ENCODE assay signal across 8 cellular contexts in the genomic region with DNA sequence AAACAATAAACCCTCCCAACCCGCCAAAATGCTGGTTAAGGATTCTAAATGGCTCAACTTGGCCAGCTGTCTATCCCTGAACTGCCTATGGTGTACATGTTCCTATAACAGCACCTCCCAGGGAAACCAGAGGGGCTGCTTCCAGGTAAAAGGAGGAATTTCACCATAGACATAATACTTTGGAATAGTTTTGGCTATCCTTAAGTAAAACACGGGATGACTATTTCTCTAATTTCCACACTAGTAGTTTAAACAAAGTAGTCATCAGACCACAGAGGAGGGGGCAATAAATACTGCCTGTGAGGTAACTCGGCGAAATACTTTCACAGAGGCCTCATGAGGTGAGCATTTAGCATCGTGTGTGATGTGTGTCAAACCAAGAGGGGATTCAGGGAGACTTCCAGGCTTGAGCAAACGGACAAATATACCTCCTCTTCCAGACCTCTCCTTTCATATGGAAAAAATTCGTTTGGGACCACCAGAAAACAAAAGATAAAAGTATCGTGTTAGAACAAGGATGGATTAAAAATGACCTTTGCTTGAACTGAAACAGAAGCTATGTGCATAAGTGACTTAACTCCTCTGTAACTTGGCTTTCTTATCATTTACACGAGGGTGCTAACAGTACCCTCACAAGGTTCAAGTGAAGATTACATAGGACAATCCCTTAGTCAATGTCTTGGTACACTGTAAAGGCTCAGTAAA. TPM values are rescaled to one million over a fixed set of nuclear protein-coding genes. Genes with fewer than 3 reads are reported as not detected.
DNase-seq lines count a peak whose midpoint lies in the region; ATAC-seq and TF ChIP-seq lines count a peak whose summit lies in the region.

No MANE protein-coding gene starts in this region.

- H3K9me2 ChIP-seq in GM23248 (ENCODE audit: insufficient read depth): no peaks in the 10 kb centered on the region
- no peaks in the 10 kb centered on the region for H3K9me2 ChIP-seq in SU-DHL-6 (replicated peaks; ENCODE audit: insufficient read depth, low read length)

- no peaks in the 10 kb centered on the region for H3K27me3 ChIP-seq in GM23248 (replicated peaks; ENCODE audit: insufficient read depth)
- H3K27me3 ChIP-seq in SU-DHL-6 (ENCODE audit: low read length): no peaks in the 10 kb centered on the region

- no peak for TF ChIP-seq CTCF in SU-DHL-6 (IDR thresholded peaks at IDR 0.05; ENCODE audit: insufficient read depth, low read length, poor library complexity, severe bottlenecking)
- TF ChIP-seq CTCF in fibroblast of mammary gland (conservative IDR thresholded peaks at IDR 0.05; ENCODE audit: control insufficient read depth, insufficient read depth, low read depth, low read length): no peak
- no peak for TF ChIP-seq CTCF in GM13976 (IDR thresholded peaks at IDR 0.05; ENCODE audit: borderline replicate concordance, control extremely low read depth, extremely low read depth, insufficient read depth, missing control alignments)

- H3K4me1 ChIP-seq in GM23248 (ENCODE audit: insufficient read depth): peaks cover 15% of the 10 kb centered on the region

- H3K36me3 ChIP-seq in GM23248 (ENCODE audit: low read depth): no peaks in the 10 kb centered on the region
- 0 out of 2 replicates have a peak, but pooled peaks cover 3% of the 10 kb centered on the region for H3K36me3 ChIP-seq in SU-DHL-6 (ENCODE audit: low read length)

- peak overlapping the region; percentile 96 for H3K4me3 ChIP-seq in GM23248
- peak overlapping the region; percentile 80 for H3K4me3 ChIP-seq in SU-DHL-6 (ENCODE audit: insufficient read depth, low read length, poor library complexity, severe bottlenecking)
- peak overlapping the region; percentile 92 for H3K4me3 ChIP-seq in fibroblast of mammary gland (ENCODE audit: control insufficient read depth, low read depth, low read length)
- H3K4me3 ChIP-seq in skeletal muscle cell (ENCODE audit: low read depth, low read length): peak overlapping the region; percentile 87

- peak overlapping the region; percentile 88 for H2AFZ ChIP-seq in GM23248
- H2AFZ ChIP-seq in SU-DHL-6 (ENCODE audit: low read depth, low read length, severe bottlenecking): peak overlapping the region; percentile 80

- in situ Hi-C loops in GM23248 (cut with MboI): no loop called here
- in situ Hi-C loops in GM13976 (cut with MboI; ENCODE audit: low sequenced_read_pairs, unreplicated experiment): no loop called here

- no peaks in the 10 kb centered on the region for H3K9me3 ChIP-seq in GM23248 (ENCODE audit: low read depth)
- H3K9me3 ChIP-seq in SU-DHL-6 (ENCODE audit: insufficient read depth, low read length): no peaks in the 10 kb centered on the region

- H3K9ac ChIP-seq in GM23248 (peak overlapping the region; percentile 97), SU-DHL-6 (ENCODE audit: low read length) (peak overlapping the region; percentile 84)

- peaks cover 34% of the 10 kb centered on the region for H3K79me2 ChIP-seq in GM23248 (ENCODE audit: insufficient read depth)
- peaks cover 22% of the 10 kb centered on the region for H3K79me2 ChIP-seq in SU-DHL-6 (ENCODE audit: insufficient read depth, low read length)

- H3F3A ChIP-seq in GM23248 (ENCODE audit: insufficient read depth) (peaks cover 15% of the 10 kb centered on the region), SU-DHL-6 (ENCODE audit: insufficient read depth) (no peaks in the 10 kb centered on the region)

- H4K20me1 ChIP-seq in GM23248 (ENCODE audit: insufficient read depth) (no peaks in the 10 kb centered on the region), SU-DHL-6 (ENCODE audit: low read depth, low read length) (peaks cover 12% of the 10 kb centered on the region)

- H3K4me2 ChIP-seq in GM23248 (ENCODE audit: unreplicated experiment) (peak overlapping the region; percentile 99), SU-DHL-6 (ENCODE audit: low read depth, low read length, poor library complexity, severe bottlenecking) (peak overlapping the region; percentile 81)

- 51 to 53% methylated on average over 9 of the region's 9 CpGs for WGBS in GM23248 (ENCODE audit: low coverage in 1 of 2, low lambda C conversion rate in 2 of 2, missing lambda C conversion rate in 2 of 2), 2 experiments

- DNase-seq in GM23248 (peak; percentile 25), fibroblast of mammary gland (ENCODE audit: low read depth) (no peak), skeletal muscle cell (ENCODE audit: low read depth) (no peak), HPDE6-E6E7 (ENCODE audit: extremely low spot score) (no peak), GM13976 (ENCODE audit: low spot score) (no peak)

- ATAC-seq in GM18870 (IDR thresholded peaks at IDR 0.05; ENCODE audit: unreplicated experiment) (no peak), GM21825 (IDR thresholded peaks at IDR 0.05; ENCODE audit: unreplicated experiment) (no peak)

- H3K27ac ChIP-seq in GM23248 (peak overlapping the region; percentile 95), SU-DHL-6 (ENCODE audit: low read depth, low read length) (no peak overlapping the region)

RNA-seq across cellular contexts. Expression of a gene that starts 1.0 kb away (rescaled TPM):
- 78.9 and 80.9 TPM in 2 replicates for total RNA-seq in GM23248 (2014; rRNA removed; shearing (Covaris generic))
- 54.3 and 55.0 TPM in 2 replicates for polyA plus RNA-seq in GM23248 (2016; fragmentation: Nextera tagmentation; extraction: Ambion mirVana)
